Comparison of ENCODE assay signal across 15 cellular contexts in genomic region chr10:122639801-122640200, GRCh38. TPM values are rescaled to one million over a fixed set of nuclear protein-coding genes. Genes with fewer than 3 reads are reported as not detected.
A peak's percentile ranks its signal among the peaks of the same experiment; 100 is the strongest.
DNase-seq lines count a peak whose midpoint lies in the region; ATAC-seq and TF ChIP-seq lines count a peak whose summit lies in the region.
"Had no signal": no experiment of that assay in that cellular context is flagged by ENCODE, and none has a peak within 500 bp of the region (broad histone marks: within the 10 kb centered on the region; RNA-seq: fewer than 3 reads in every experiment).

No MANE protein-coding gene starts in this region.

- DNase-seq in NCI-H510A treated with DMSO at 0.1 percent for 48 hours (lab: John Stamatoyannopoulos, UW): peak; percentile 14
- no peak for DNase-seq in NCI-H510A (lab: John Stamatoyannopoulos, UW)
- peak; percentile 85 for DNase-seq in NCI-H345 (lab: John Stamatoyannopoulos, UW)
- DNase-seq in foreskin keratinocyte: peak; percentile 7 to 29
- peak; percentile 14 to 32 for DNase-seq in tibial artery
- DNase-seq in RKO (ENCODE audit: low spot score): no peak
- DNase-seq in WTC11 (ENCODE audit: low spot score): no peak
- DNase-seq: COR-L47, DMS79 treated with DMSO at 0.1 percent for 48 hours, NCI-H1417 treated with DMSO at 0.1 percent for 48 hours, NCI-H1930, NCI-H226, SJCRH30 had no signal

- ATAC-seq in foreskin keratinocyte (peak; percentile 36), WTC11 (no peak)

- TF ChIP-seq CTCF in foreskin keratinocyte (conservative IDR thresholded peaks at IDR 0.05): no peak
- no peak for TF ChIP-seq CTCF in tibial artery (IDR thresholded peaks at IDR 0.05)
- TF ChIP-seq CTCF in WTC11 (IDR thresholded peaks at IDR 0.05): no peak

- H3K27ac ChIP-seq in foreskin keratinocyte: no peak overlapping the region
- no peak overlapping the region for H3K27ac ChIP-seq in tibial artery
- H3K27ac ChIP-seq: SJCRH30 had no signal

- H3K4me3 ChIP-seq in tibial artery: no peak overlapping the region
- H3K4me3 ChIP-seq: SJCRH30 had no signal

- no peak overlapping the region for H3K27ac Mint-ChIP-seq in WTC11

- H3K9me3 Mint-ChIP-seq in WTC11: 0 out of 2 replicates have a peak, but pooled peaks cover 4% of the 10 kb centered on the region

- no peaks in the 10 kb centered on the region for H3K9me3 ChIP-seq in tibial artery
- H3K9me3 ChIP-seq: SJCRH30 had no signal

- CTCF ChIA-PET in WTC11 (lab: Charles Lee): interaction anchor here (2.0 kb wide), 1 partner anchor 9 kb away, joined by 12 read pairs; no protein-coding TSS in a partner anchor

- POLR2A ChIA-PET in WTC11 (lab: Charles Lee): no interaction called here

- H3K36me3 Mint-ChIP-seq in WTC11: no peaks in the 10 kb centered on the region

- H3K36me3 ChIP-seq in tibial artery: no peaks in the 10 kb centered on the region
- H3K36me3 ChIP-seq: SJCRH30 had no signal

- H3K4me1 ChIP-seq in foreskin keratinocyte: no peaks in the 10 kb centered on the region
- H3K4me1 ChIP-seq in tibial artery: no peaks in the 10 kb centered on the region
- H3K4me1 ChIP-seq: SJCRH30 had no signal

- H3K27me3 ChIP-seq in foreskin keratinocyte (no peaks in the 10 kb centered on the region), tibial artery (peaks cover 0 to 7% of the 10 kb centered on the region in 2 donors)
- H3K27me3 ChIP-seq: SJCRH30 had no signal

- no peak overlapping the region for H3K4me3 Mint-ChIP-seq in WTC11

- H3K4me1 Mint-ChIP-seq in WTC11: peaks cover 3% of the 10 kb centered on the region; the same call in 1 of the 2 replicates

- intact Hi-C loops in tibial artery (cut with DNase I; ENCODE audit: low total_unique reads): no loop called here

- H3K27me3 Mint-ChIP-seq in WTC11 (ENCODE audit: low read depth): no peaks in the 10 kb centered on the region

TF ChIP-seq in WTC11, 78 proteins besides CTCF, POLR2A, EP300 and RAD21:
- TF ChIP-seq FOXK1 (CRISPR knock-in tag; IDR thresholded peaks at IDR 0.05) (no peak), ATF1 (CRISPR knock-in tag; IDR thresholded peaks at IDR 0.05) (no peak), CDX4 (CRISPR knock-in tag; IDR thresholded peaks at IDR 0.05; ENCODE audit: borderline replicate concordance) (no peak), MAX (CRISPR knock-in tag; IDR thresholded peaks at IDR 0.05) (no peak)

RNA-seq across cellular contexts. Expression of gene C10orf120, which starts 59.8 kb away (rescaled TPM):
- not detected in 2 replicates for total RNA-seq in foreskin keratinocyte
- polyA plus RNA-seq in foreskin keratinocyte: not detected in 2 replicates
- total RNA-seq in WTC11 (2021): not detected in 3 replicates
- total RNA-seq: A673, G401, SJCRH30 had no signal

Comparison
In these comparisons a context has a peak if more than half of its experiments do, and no peak if none do; other contexts are left out.
1. DNase-seq: peak in NCI-H510A treated with DMSO at 0.1 percent for 48 hours (single experiment), NCI-H345 (single experiment), foreskin keratinocyte (2 of 2) and tibial artery (2 of 2); none in NCI-H510A (single experiment), RKO (single experiment) and WTC11 (single experiment).